Comparison of ENCODE assay signal across 26 cellular contexts in genomic region chr1:64900916-64901315, GRCh38.
DNase-seq lines count a peak whose midpoint lies in the region; ATAC-seq and TF ChIP-seq lines count a peak whose summit lies in the region.
"Had no signal": no experiment of that assay in that cellular context is flagged by ENCODE, and none has a peak within 500 bp of the region (broad histone marks: within the 10 kb centered on the region; RNA-seq: fewer than 3 reads in every experiment).

No MANE protein-coding gene starts in this region.

- H3K27me3 ChIP-seq in CD8-positive, alpha-beta memory T cell (ENCODE audit: insufficient read depth, low read length, poor library complexity, severe bottlenecking) = no peaks in the 10 kb centered on the region
- no peaks in the 10 kb centered on the region for H3K27me3 ChIP-seq in Panc1 (ENCODE audit: control insufficient read depth, insufficient read depth, low read length)
- no peaks in the 10 kb centered on the region for H3K27me3 ChIP-seq in effector memory CD4-positive, alpha-beta T cell (replicated peaks; ENCODE audit: control insufficient read depth, insufficient read depth, low read length, poor library complexity, severe bottlenecking)
- H3K27me3 ChIP-seq: vagina had no signal

- CTCF ChIA-PET in CD8-positive, alpha-beta memory T cell (lab: Charles Lee) = no interaction called here
- CTCF ChIA-PET in Panc1 (lab: Charles Lee) = no interaction called here

- peaks cover 88 to 99% (median 99%) of the 10 kb centered on the region in 3 donors for H3K4me1 Mint-ChIP-seq in CD8-positive, alpha-beta memory T cell
- H3K4me1 Mint-ChIP-seq in immature natural killer cell = peaks cover 96 to 100% of the 10 kb centered on the region in 2 donors
- peaks cover 20% of the 10 kb centered on the region for H3K4me1 Mint-ChIP-seq in nephron progenitor cell
- peaks cover 34% of the 10 kb centered on the region for H3K4me1 Mint-ChIP-seq in osteocyte (ENCODE audit: unreplicated experiment)

- H3K36me3 Mint-ChIP-seq in CD8-positive, alpha-beta memory T cell = peaks cover 0 to 5% (median 0%) of the 10 kb centered on the region in 3 donors
- H3K36me3 Mint-ChIP-seq in immature natural killer cell (peaks cover 0 to 3% (median 0%) of the 10 kb centered on the region in 3 donors), nephron progenitor cell (ENCODE audit: low read depth) (no peaks in the 10 kb centered on the region), osteocyte (ENCODE audit: unreplicated experiment) (no peaks in the 10 kb centered on the region)

- ATAC-seq in Panc1 = no peak
- no peak for ATAC-seq in mucosa of descending colon
- no peak for ATAC-seq in GM19035 (IDR thresholded peaks at IDR 0.05; ENCODE audit: unreplicated experiment)
- ATAC-seq: activated CD8-positive, alpha-beta T cell treated with anti-CD3 and anti-CD28 coated beads for 36 hours; CD8-positive, alpha-beta T cell; left ventricle myocardium superior had no signal

- H3K4me3 Mint-ChIP-seq in CD8-positive, alpha-beta memory T cell = peak overlapping the region in 4 of 7 donors; percentile 1 to 39 (median 15)
- H3K4me3 Mint-ChIP-seq in immature natural killer cell (peak overlapping the region in 4 of 5 donors; percentile 12 to 38 (median 28)), nephron progenitor cell (no peak overlapping the region), osteocyte (ENCODE audit: unreplicated experiment) (no peak overlapping the region)
- H3K4me3 Mint-ChIP-seq: activated CD8-positive, alpha-beta T cell treated with anti-CD3 and anti-CD28 coated beads for 36 hours; activated naive CD8-positive, alpha-beta T cell treated with anti-CD3 and anti-CD28 coated beads, Interleukin-2, amount 10 ng/mL, durations not matched to agents 7 days and 5 days; CD8-positive, alpha-beta T cell; dendritic cell treated with granulocyte-macrophage colony-stimulating factor and Interleukin-4, amounts not matched to agents 40 ng/mL and 50 ng/mL, for 4 days; stimulated activated naive CD8-positive, alpha-beta T cell treated with anti-CD3 and anti-CD28 coated beads, Interleukin-15, Interleukin-2, amounts not matched to agents 100 ng/mL and 50 ng/mL, for 24 hours had no signal

- intact Hi-C loops in Panc1 (cut with micrococcal nuclease; ENCODE audit: unreplicated experiment) (no loop called here), mucosa of descending colon (cut with DNase I, micrococcal nuclease) (no loop called here)

- no peak for DNase-seq in CD8-positive, alpha-beta memory T cell
- DNase-seq in Panc1 (ENCODE audit: low read depth, low spot score) = no peak
- DNase-seq in immature natural killer cell = no peak
- no peak for DNase-seq in nephron progenitor cell
- no peak for DNase-seq in mucosa of descending colon
- DNase-seq in effector memory CD4-positive, alpha-beta T cell = no peak
- DNase-seq in osteocyte (ENCODE audit: extremely low spot score, unreplicated experiment) = no peak
- DNase-seq: activated CD4-positive, alpha-beta T cell treated with anti-CD3 and anti-CD28 coated beads for 1 hour; activated CD8-positive, alpha-beta T cell treated with anti-CD3 and anti-CD28 coated beads for 36 hours; activated naive CD8-positive, alpha-beta T cell treated with anti-CD3 and anti-CD28 coated beads, Interleukin-2, amount 10 ng/mL, durations not matched to agents 7 days and 5 days; CD8-positive, alpha-beta T cell; central memory CD4-positive, alpha-beta T cell; DMS153; H7; hypothalamus; IMR-90; left ventricle myocardium superior; NCI-H1930; RPMI8226; T-helper 1 cell had no signal

- H3K27me3 Mint-ChIP-seq in CD8-positive, alpha-beta memory T cell = no peaks in the 10 kb centered on the region
- H3K27me3 Mint-ChIP-seq in immature natural killer cell (ENCODE audit: low read depth in 3 of 3) (peaks cover 0 to 6% (median 1%) of the 10 kb centered on the region in 3 donors), nephron progenitor cell (ENCODE audit: low read depth, poor library complexity) (no peaks in the 10 kb centered on the region), osteocyte (ENCODE audit: unreplicated experiment) (no peaks in the 10 kb centered on the region)
- H3K27me3 Mint-ChIP-seq: activated CD8-positive, alpha-beta T cell treated with anti-CD3 and anti-CD28 coated beads for 36 hours; activated naive CD8-positive, alpha-beta T cell treated with anti-CD3 and anti-CD28 coated beads, Interleukin-2, amount 10 ng/mL, durations not matched to agents 7 days and 5 days; dendritic cell treated with granulocyte-macrophage colony-stimulating factor and Interleukin-4, amounts not matched to agents 40 ng/mL and 50 ng/mL, for 4 days; stimulated activated naive CD8-positive, alpha-beta T cell treated with anti-CD3 and anti-CD28 coated beads, Interleukin-15, Interleukin-2, amounts not matched to agents 100 ng/mL and 50 ng/mL, for 24 hours had no signal

- H3K4me1 ChIP-seq in CD8-positive, alpha-beta memory T cell (ENCODE audit: insufficient read depth, low read length) = peaks cover 47% of the 10 kb centered on the region
- H3K4me1 ChIP-seq in Panc1 (ENCODE audit: control insufficient read depth, insufficient read depth, low read length) (peaks cover 62% of the 10 kb centered on the region), mucosa of descending colon (ENCODE audit: low read depth) (peaks cover 23% of the 10 kb centered on the region)
- H3K4me1 ChIP-seq in effector memory CD4-positive, alpha-beta T cell (ENCODE audit: control insufficient read depth, insufficient read depth, low read length, poor library complexity, severe bottlenecking) = peaks cover 30% of the 10 kb centered on the region

- H3K36me3 ChIP-seq in CD8-positive, alpha-beta memory T cell (ENCODE audit: insufficient read depth, low read length) = no peaks in the 10 kb centered on the region
- H3K36me3 ChIP-seq in Panc1 (ENCODE audit: control insufficient read depth, insufficient read depth, low read length) (no peaks in the 10 kb centered on the region), mucosa of descending colon (ENCODE audit: low read depth) (no peaks in the 10 kb centered on the region)
- no peaks in the 10 kb centered on the region for H3K36me3 ChIP-seq in effector memory CD4-positive, alpha-beta T cell (ENCODE audit: control insufficient read depth, insufficient read depth, low read length)
- H3K36me3 ChIP-seq: vagina had no signal

- no peak overlapping the region for H3K4me3 ChIP-seq in CD8-positive, alpha-beta memory T cell (ENCODE audit: low read length)
- no peak overlapping the region for H3K4me3 ChIP-seq in Panc1 (ENCODE audit: low read depth in 2 of 2, low read length in 2 of 2)
- no peak overlapping the region for H3K4me3 ChIP-seq in mucosa of descending colon
- no peak overlapping the region for H3K4me3 ChIP-seq in effector memory CD4-positive, alpha-beta T cell (ENCODE audit: insufficient read depth, low read depth, low read length, poor library complexity, severe bottlenecking)
- H3K4me3 ChIP-seq: skin epidermis, vagina had no signal

- H3K27ac Mint-ChIP-seq in CD8-positive, alpha-beta memory T cell = peak overlapping the region in 5 of 8 donors; percentile 5 to 55 (median 17)
- H3K27ac Mint-ChIP-seq in immature natural killer cell (peak overlapping the region; percentile 37 to 83 (median 72)), nephron progenitor cell (peak overlapping the region; percentile 15), osteocyte (ENCODE audit: unreplicated experiment) (no peak overlapping the region)
- H3K27ac Mint-ChIP-seq: activated CD8-positive, alpha-beta T cell treated with anti-CD3 and anti-CD28 coated beads for 36 hours; activated naive CD8-positive, alpha-beta T cell treated with anti-CD3 and anti-CD28 coated beads, Interleukin-2, amount 10 ng/mL, durations not matched to agents 7 days and 5 days; activated T-helper 2 cell treated with anti-CD3 and anti-CD28 coated beads, Interferon-gamma antibody, Interleukin-2, Interleukin-4, amounts not matched to agents 10 μg/mL and 5 μg/mL and 100 μg/mL, durations not matched to agents 14 hours and 24 hours and 36 hours; CD8-positive, alpha-beta T cell; dendritic cell treated with granulocyte-macrophage colony-stimulating factor and Interleukin-4, amounts not matched to agents 40 ng/mL and 50 ng/mL, for 4 days; stimulated activated naive CD8-positive, alpha-beta T cell treated with anti-CD3 and anti-CD28 coated beads, Interleukin-15, Interleukin-2, amounts not matched to agents 100 ng/mL and 50 ng/mL, for 24 hours had no signal

- no peak overlapping the region for H3K27ac ChIP-seq in CD8-positive, alpha-beta memory T cell (ENCODE audit: low read depth, low read length)
- H3K27ac ChIP-seq in Panc1 (ENCODE audit: low read length) = peak overlapping the region; percentile 95
- no peak overlapping the region for H3K27ac ChIP-seq in effector memory CD4-positive, alpha-beta T cell (ENCODE audit: insufficient read depth, low read length, poor library complexity, severe bottlenecking)
- H3K27ac ChIP-seq: vagina had no signal

- POLR2A ChIA-PET in CD8-positive, alpha-beta memory T cell (lab: Charles Lee) = no interaction called here
- POLR2A ChIA-PET in Panc1 (lab: Charles Lee) = no interaction called here

- H3K9me3 ChIP-seq in CD8-positive, alpha-beta memory T cell (ENCODE audit: low read length) = no peaks in the 10 kb centered on the region
- H3K9me3 ChIP-seq in Panc1 (ENCODE audit: control insufficient read depth, insufficient read depth, low read depth, low read length) = no peaks in the 10 kb centered on the region
- no peaks in the 10 kb centered on the region for H3K9me3 ChIP-seq in mucosa of descending colon
- no peaks in the 10 kb centered on the region for H3K9me3 ChIP-seq in effector memory CD4-positive, alpha-beta T cell (ENCODE audit: control insufficient read depth, low read length)
- H3K9me3 ChIP-seq: vagina had no signal

- in situ Hi-C loops in Panc1 (cut with HindIII; ENCODE audit: low pct_unique_long_range_greater_than_20kb, low sequenced_read_pairs) = no loop called here

- no TSS peak for BruUV-seq in Panc1 (replicated peaks; lab: Mats Ljungman, UMichigan)

- no peaks in the 10 kb centered on the region for H3K9me3 Mint-ChIP-seq in CD8-positive, alpha-beta memory T cell
- no peaks in the 10 kb centered on the region for H3K9me3 Mint-ChIP-seq in immature natural killer cell
- no peaks in the 10 kb centered on the region for H3K9me3 Mint-ChIP-seq in nephron progenitor cell
- no peaks in the 10 kb centered on the region for H3K9me3 Mint-ChIP-seq in osteocyte (ENCODE audit: unreplicated experiment)
- H3K9me3 Mint-ChIP-seq: activated CD8-positive, alpha-beta T cell treated with anti-CD3 and anti-CD28 coated beads for 36 hours; activated naive CD8-positive, alpha-beta T cell treated with anti-CD3 and anti-CD28 coated beads, Interleukin-2, amount 10 ng/mL, durations not matched to agents 7 days and 5 days; activated T-helper 2 cell treated with anti-CD3 and anti-CD28 coated beads, Interferon-gamma antibody, Interleukin-2, Interleukin-4, amounts not matched to agents 10 μg/mL and 5 μg/mL and 100 μg/mL, durations not matched to agents 14 hours and 24 hours and 36 hours; CD8-positive, alpha-beta T cell; dendritic cell treated with granulocyte-macrophage colony-stimulating factor and Interleukin-4, amounts not matched to agents 40 ng/mL and 50 ng/mL, for 4 days; stimulated activated naive CD8-positive, alpha-beta T cell treated with anti-CD3 and anti-CD28 coated beads, Interleukin-15, Interleukin-2, amounts not matched to agents 100 ng/mL and 50 ng/mL, for 24 hours had no signal

- no peak for TF ChIP-seq CTCF in Panc1 (IDR thresholded peaks at IDR 0.05)
- no peak for TF ChIP-seq CTCF in nephron progenitor cell (IDR thresholded peaks at IDR 0.05)
- no peak for TF ChIP-seq CTCF in mucosa of descending colon (IDR thresholded peaks at IDR 0.05)
- TF ChIP-seq CTCF in osteocyte (IDR thresholded peaks at IDR 0.05) = no peak

Comparison
In these comparisons a context has a peak if more than half of its experiments do, and no peak if none do; other contexts are left out.
1. H3K4me3 Mint-ChIP-seq: peak in CD8-positive, alpha-beta memory T cell (4 of 7) and immature natural killer cell (4 of 5); none in nephron progenitor cell (single experiment) and osteocyte (single experiment).